Comparison of ENCODE assay signal across 23 cellular contexts in the genomic region with DNA sequence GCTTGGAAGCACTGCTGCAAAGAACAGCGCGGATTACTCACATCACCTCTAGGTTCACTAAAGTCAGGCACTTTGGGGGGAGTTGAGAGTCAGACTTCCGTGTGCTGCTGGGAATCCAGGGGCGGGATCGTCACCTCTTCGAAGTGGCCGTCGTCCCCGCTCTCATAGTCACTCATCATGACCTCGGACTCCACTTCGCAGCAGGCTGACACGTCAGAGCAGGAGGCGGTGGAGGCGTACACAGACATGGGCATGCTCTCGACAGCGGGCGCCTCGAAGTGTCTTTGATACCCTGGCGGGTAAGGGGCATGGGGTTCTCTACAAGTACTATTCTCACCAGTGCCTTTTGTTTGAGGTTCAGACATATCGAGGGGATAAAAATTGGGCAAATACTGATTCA. TPM values are rescaled to one million over a fixed set of nuclear protein-coding genes. Genes with fewer than 3 reads are reported as not detected.
DNase-seq lines count a peak whose midpoint lies in the region; ATAC-seq and TF ChIP-seq lines count a peak whose summit lies in the region.
"Had no signal": no experiment of that assay in that cellular context is flagged by ENCODE, and none has a peak within 500 bp of the region (broad histone marks: within the 10 kb centered on the region; RNA-seq: fewer than 3 reads in every experiment).

No MANE protein-coding gene starts in this region.

- no peaks in the 10 kb centered on the region for H3K27me3 ChIP-seq in IMR-90 (ENCODE audit: control insufficient read depth, insufficient read depth, low read length)
- no peaks in the 10 kb centered on the region for H3K27me3 ChIP-seq in neuronal stem cell (ENCODE audit: control insufficient read depth in 3 of 3, insufficient read depth in 3 of 3, low read depth in 1 of 3, low read length in 3 of 3)

- WGBS in IMR-90 (ENCODE audit: extremely low coverage in 2 of 2, insufficient read length in 1 of 2), 2 experiments = 100% methylated on average over 6 of the region's 20 CpGs; no CpG with 5 or more reads in 1 of the 2 experiments
- WGBS in neuronal stem cell (ENCODE audit: extremely low coverage in 2 of 2, insufficient read length in 2 of 2, insufficient replicate concordance in 1 of 2), 2 donors = no CpG with 5 or more reads among the region's 20 CpGs

- H3K4me2 ChIP-seq in IMR-90 (ENCODE audit: low read depth, low read length) (no peak overlapping the region), neuronal stem cell (ENCODE audit: insufficient read depth, low read length, poor library complexity, severe bottlenecking) (no peak overlapping the region)
- H3K4me2 ChIP-seq: A549 had no signal

- no peak overlapping the region for H3K4ac ChIP-seq in IMR-90 (ENCODE audit: low read depth, low read length)
- H3K4ac ChIP-seq in neuronal stem cell (ENCODE audit: low read length) = no peak overlapping the region

- no peak overlapping the region for H2AK9ac ChIP-seq in IMR-90 (replicated peaks; ENCODE audit: low read depth, low read length, poor library complexity)

- H2BK12ac ChIP-seq in neuronal stem cell (ENCODE audit: low read length) = no peak overlapping the region

- no peak for TF ChIP-seq POLR2A in IMR-90 (IDR thresholded peaks at IDR 0.05; ENCODE audit: low read depth, low read length)

- POLR2A ChIA-PET in IMR-90 (lab: Charles Lee; ENCODE audit: unreplicated experiment) = no interaction called here

- H3K27me3 Mint-ChIP-seq in Calu3 (ENCODE audit: unreplicated experiment) (no peaks in the 10 kb centered on the region), chondrocyte (ENCODE audit: low read depth) (no peaks in the 10 kb centered on the region)

- no peak overlapping the region for H4K8ac ChIP-seq in IMR-90 (ENCODE audit: low read depth in 2 of 2, low read length in 2 of 2)
- no peak overlapping the region for H4K8ac ChIP-seq in neuronal stem cell (ENCODE audit: low read depth, low read length)

- DNase-seq in Calu3 = no peak
- no peak for DNase-seq in IMR-90
- no peak for DNase-seq in chondrocyte (ENCODE audit: low spot score)
- no peak for DNase-seq in neuronal stem cell (ENCODE audit: low spot score)
- DNase-seq in NOMO-1 treated with dmso at 0.1 percent for 144 hours (lab: John Stamatoyannopoulos, UW; ENCODE audit: unreplicated experiment) = no peak
- DNase-seq in GM13976 (ENCODE audit: low spot score) = no peak
- DNase-seq: AML-193; CD4-positive, alpha-beta T cell; DMS 273 treated with DMSO at 0.1 percent for 48 hours; DMS53; DND-41; EL; GM23248; HCEC 1CT; HFFc6 had no signal

- no peak overlapping the region for H3K14ac ChIP-seq in IMR-90 (replicated peaks; ENCODE audit: low read depth, low read length)
- H3K14ac ChIP-seq in neuronal stem cell (ENCODE audit: low read length) = no peak overlapping the region

- H3K9me1 ChIP-seq in IMR-90 (ENCODE audit: insufficient read depth, low read length) = peaks cover 9% of the 10 kb centered on the region; the same call in 1 of the 2 replicates

- CTCF ChIA-PET in Calu3 (lab: Charles Lee) (no interaction called here), IMR-90 (lab: Yijun Ruan, JAX) (no interaction called here)

- no peaks in the 10 kb centered on the region for H3K9me3 Mint-ChIP-seq in Calu3 (ENCODE audit: low read depth, unreplicated experiment)
- H3K9me3 Mint-ChIP-seq in chondrocyte (ENCODE audit: low read depth) = no peaks in the 10 kb centered on the region
- H3K9me3 Mint-ChIP-seq: CD4-positive, alpha-beta T cell had no signal

- H3K4me1 ChIP-seq in IMR-90 (ENCODE audit: control insufficient read depth, insufficient read depth, low read length) = peaks cover 3% of the 10 kb centered on the region; the same call in 1 of the 2 replicates
- H3K4me1 ChIP-seq in neuronal stem cell (ENCODE audit: control insufficient read depth in 2 of 2, insufficient read depth in 1 of 2, low read depth in 1 of 2, low read length in 2 of 2) = peaks cover 0 to 8% of the 10 kb centered on the region in 2 donors
- H3K4me1 ChIP-seq: A549 had no signal

- H3K27ac ChIP-seq in IMR-90 (ENCODE audit: insufficient read depth, low read length) (peak overlapping the region; percentile 17; the same call in 1 of the 2 replicates), neuronal stem cell (replicated peaks; ENCODE audit: low read length) (no peak overlapping the region)
- H3K27ac ChIP-seq: A549, C4-2B, GM23248 had no signal

- BruUV-seq in Calu3 (replicated peaks; lab: Mats Ljungman, UMichigan) = TSS peak; percentile 64
- TSS peak; percentile 95 for BruUV-seq in IMR-90 (replicated peaks; lab: Mats Ljungman, UMichigan)

- no peak overlapping the region for H3K4me3 Mint-ChIP-seq in Calu3 (ENCODE audit: low read depth, unreplicated experiment)
- H3K4me3 Mint-ChIP-seq in chondrocyte (ENCODE audit: unreplicated experiment) = no peak overlapping the region
- H3K4me3 Mint-ChIP-seq: CD4-positive, alpha-beta T cell; HFFc6 had no signal

- H2BK120ac ChIP-seq in IMR-90 (ENCODE audit: low read depth, low read length) = no peak overlapping the region
- H2BK120ac ChIP-seq in neuronal stem cell (ENCODE audit: low read depth, low read length) = no peak overlapping the region

- H3K56ac ChIP-seq in IMR-90 (ENCODE audit: extremely low read depth, insufficient read depth, low read length) = no peak overlapping the region

- H3K36me3 ChIP-seq in IMR-90 (ENCODE audit: control insufficient read depth, insufficient read depth, low read length) (peaks cover 60% of the 10 kb centered on the region), neuronal stem cell (replicated peaks in 1 of 2; ENCODE audit: control insufficient read depth in 2 of 2, insufficient read depth in 2 of 2, low read length in 2 of 2) (peaks cover 38 to 100% of the 10 kb centered on the region in 2 donors)

- H2BK15ac ChIP-seq in IMR-90 (ENCODE audit: low read depth, low read length) (no peak overlapping the region), neuronal stem cell (ENCODE audit: low read length) (no peak overlapping the region)

- no peak overlapping the region for H3K4me3 ChIP-seq in IMR-90 (ENCODE audit: insufficient read depth, low read depth, low read length)
- peak overlapping the region in 1 of 2 donors; percentile 1 for H3K4me3 ChIP-seq in neuronal stem cell (ENCODE audit: low read length in 2 of 2)
- H3K4me3 ChIP-seq: A549, GM12878, GM23248, K562 had no signal

- TF ChIP-seq RAD21 in IMR-90 (IDR thresholded peaks at IDR 0.05; ENCODE audit: low read length) = no peak

- peaks cover 68% of the 10 kb centered on the region for H4K20me1 ChIP-seq in IMR-90 (ENCODE audit: insufficient read depth, low read length)

- intact Hi-C loops in Calu3 (cut with micrococcal nuclease; ENCODE audit: unreplicated experiment) (no loop called here), IMR-90 (cut with micrococcal nuclease) (loop anchor here (5.0 kb wide), 1 partner anchor 101 kb away; no protein-coding TSS in a partner anchor)

- H3K27ac Mint-ChIP-seq in Calu3 (ENCODE audit: unreplicated experiment) (no peak overlapping the region), chondrocyte (ENCODE audit: unreplicated experiment) (peak overlapping the region; percentile 38)
- H3K27ac Mint-ChIP-seq: CD4-positive, alpha-beta T cell had no signal

- H3K4me1 Mint-ChIP-seq in Calu3 (ENCODE audit: low read depth, unreplicated experiment) (no peaks in the 10 kb centered on the region), chondrocyte (ENCODE audit: low read depth) (peaks cover 23% of the 10 kb centered on the region)

- H3K79me1 ChIP-seq in IMR-90 (ENCODE audit: low read depth in 1 of 2, low read length in 2 of 2) (peaks cover 39 to 61% of the 10 kb centered on the region in 2 experiments), neuronal stem cell (ENCODE audit: low read depth, low read length) (peaks cover 3% of the 10 kb centered on the region)

- no peak overlapping the region for H3K23ac ChIP-seq in IMR-90 (ENCODE audit: low read depth, low read length)
- no peak overlapping the region for H3K23ac ChIP-seq in neuronal stem cell (ENCODE audit: low read depth, low read length, poor library complexity)

- TF ChIP-seq CTCF in Calu3 (IDR thresholded peaks at IDR 0.05; ENCODE audit: unreplicated experiment) (no peak), IMR-90 (conservative IDR thresholded peaks at IDR 0.05; ENCODE audit: low read depth, low read length) (no peak), chondrocyte (IDR thresholded peaks at IDR 0.05) (no peak), GM13976 (IDR thresholded peaks at IDR 0.05; ENCODE audit: borderline replicate concordance, control extremely low read depth, extremely low read depth, insufficient read depth, missing control alignments) (no peak)

- H3K9me3 ChIP-seq in IMR-90 (ENCODE audit: control insufficient read depth, insufficient read depth, low read length) = no peaks in the 10 kb centered on the region
- peaks cover 7 to 17% of the 10 kb centered on the region in 2 donors for H3K9me3 ChIP-seq in neuronal stem cell (replicated peaks in 1 of 2; ENCODE audit: control insufficient read depth in 2 of 2, insufficient read depth in 1 of 2, low read depth in 1 of 2, low read length in 2 of 2)
- H3K9me3 ChIP-seq: A549 had no signal

- in situ Hi-C loops in IMR-90 (cut with MboI; ENCODE audit: low sequenced_read_pairs) = loop anchor here (10.0 kb wide), 1 partner anchor 294 kb away; no protein-coding TSS in a partner anchor
- in situ Hi-C loops in GM13976 (cut with MboI; ENCODE audit: low sequenced_read_pairs, unreplicated experiment) = loop anchor here (25.0 kb wide), 1 partner anchor 301 kb away; no protein-coding TSS in a partner anchor

- no peak overlapping the region for H2BK5ac ChIP-seq in IMR-90 (ENCODE audit: low read depth, low read length, poor library complexity, severe bottlenecking)
- no peak overlapping the region for H2BK5ac ChIP-seq in neuronal stem cell (ENCODE audit: low read length)

- no peak overlapping the region for H4K91ac ChIP-seq in IMR-90 (ENCODE audit: insufficient read depth, low read depth, low read length)
- peak overlapping the region; percentile 93 for H4K91ac ChIP-seq in neuronal stem cell (ENCODE audit: low read depth, low read length, poor library complexity)

- H2AK5ac ChIP-seq in IMR-90 (ENCODE audit: low read depth, low read length) = no peak overlapping the region
- H2AK5ac ChIP-seq in neuronal stem cell (ENCODE audit: low read depth, low read length) = no peak overlapping the region

- H2BK20ac ChIP-seq in IMR-90 (ENCODE audit: low read depth, low read length) = no peak overlapping the region

- H2AFZ ChIP-seq in IMR-90 (replicated peaks; ENCODE audit: low read length, poor library complexity) (no peak overlapping the region), neuronal stem cell (ENCODE audit: low read length) (no peak overlapping the region)
- H2AFZ ChIP-seq: GM23248 had no signal

- ATAC-seq in IMR-90 (ENCODE audit: low read depth) (no peak), GM18498 (IDR thresholded peaks at IDR 0.05; ENCODE audit: unreplicated experiment) (no peak), HG03460 (IDR thresholded peaks at IDR 0.05; ENCODE audit: unreplicated experiment) (no peak)
- ATAC-seq: GM12878, K562 had no signal

- H3K9ac ChIP-seq in IMR-90 (ENCODE audit: low read depth, low read length) = no peak overlapping the region
- no peak overlapping the region for H3K9ac ChIP-seq in neuronal stem cell (ENCODE audit: low read depth, low read length, poor library complexity)
- H3K9ac ChIP-seq: GM23248 had no signal

- dilution Hi-C loops in IMR-90 (cut with HindIII; ENCODE audit: low sequenced_read_pairs, unreplicated experiment) = no loop called here

- H4K5ac ChIP-seq in IMR-90 (ENCODE audit: low read depth, low read length) = no peak overlapping the region

- H3K36me3 Mint-ChIP-seq in Calu3 (ENCODE audit: insufficient read depth, unreplicated experiment) (peaks cover 5% of the 10 kb centered on the region), chondrocyte (ENCODE audit: low read depth) (peaks cover 43% of the 10 kb centered on the region)

- H3K18ac ChIP-seq in IMR-90 (ENCODE audit: low read depth, low read length) (no peak overlapping the region), neuronal stem cell (ENCODE audit: low read length) (no peak overlapping the region)

RNA-seq across cellular contexts. Expression of a gene that starts 33.1 kb away (rescaled TPM):
- total RNA-seq in Calu3 (2022) (1.6 and 2.9 TPM in 2 replicates), IMR-90 (2012; rRNA removed) (not detected in 2 replicates), chondrocyte (0.44 TPM in 1 of 3 replicates, not detected in the others)
- not detected in 2 replicates for polyA plus RNA-seq in IMR-90 (2012; rRNA removed)
- 0.05 TPM in 1 of 2 replicates, not detected in the other for polyA plus RNA-seq in IMR-90 (2012; cell fraction: cytosol; rRNA removed)
- 0.16 and 0.23 TPM in 2 replicates for polyA plus RNA-seq in IMR-90 (2012; cell fraction: nucleus; rRNA removed; ENCODE audit: low replicate concordance)
- 1.1 TPM for polyA plus RNA-seq in neuronal stem cell (2013, experiment 1 of 2)
- polyA plus RNA-seq in neuronal stem cell (2013, experiment 2 of 2) = 1.2 TPM
- total RNA-seq: CD4-positive, alpha-beta T cell; G401; GM12878; GM23248; HFFc6; HT-29 had no signal
- polyA plus RNA-seq: GM23248 had no signal
